In the genomic region with DNA sequence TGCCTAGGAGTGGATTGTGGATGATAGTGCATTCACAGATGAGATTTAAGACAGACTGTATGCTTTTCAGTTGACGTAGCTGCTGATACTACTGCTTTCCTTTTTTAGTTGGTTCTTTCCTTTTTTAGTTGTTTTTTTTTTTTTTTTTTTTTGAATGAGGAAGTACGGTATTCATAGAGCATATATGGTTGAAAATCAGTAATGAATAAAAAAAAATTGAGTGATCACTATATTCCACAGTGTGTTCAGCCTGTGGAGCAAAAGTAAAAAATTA, we compare ENCODE assay signal across 24 cellular contexts.
A peak's percentile ranks its signal among the peaks of the same experiment; 100 is the strongest.
DNase-seq lines count a peak whose midpoint lies in the region; ATAC-seq and TF ChIP-seq lines count a peak whose summit lies in the region.
"Had no signal": no experiment of that assay in that cellular context is flagged by ENCODE, and none has a peak within 500 bp of the region (broad histone marks: within the 10 kb centered on the region; RNA-seq: fewer than 3 reads in every experiment).

No MANE protein-coding gene starts in this region.

- H3K9me3 Mint-ChIP-seq in activated B cell treated with CpG ODN at 0.5 μM for 24 hours = no peaks in the 10 kb centered on the region
- H3K9me3 Mint-ChIP-seq in stimulated activated memory B cell treated with anti-CD40 and anti-IgM and Interleukin-4, amounts not matched to agents 10 μg/mL and 1 μg/mL and 100 μg/mL, for 72 hours = no peaks in the 10 kb centered on the region
- H3K9me3 Mint-ChIP-seq: brain; naive thymus-derived CD4-positive, alpha-beta T cell; T-helper 2 cell treated with Interferon-gamma antibody and Interleukin-4, amounts not matched to agents 5 μg/mL and 100 μg/mL, for 36 hours; WTC11 had no signal

- POLR2A ChIA-PET in activated B cell treated with CpG ODN at 0.5 μM for 24 hours (lab: Charles Lee) = interaction anchor here (0.6 to 1.4 kb wide), 3 partner anchors 22 to 81 kb away, joined by 4 to 6 read pairs (median 4); a partner anchor contains a TSS

- H3K36me3 Mint-ChIP-seq in activated B cell treated with CpG ODN at 0.5 μM for 24 hours (ENCODE audit: low read depth) = peaks cover 46% of the 10 kb centered on the region
- peaks cover 26% of the 10 kb centered on the region for H3K36me3 Mint-ChIP-seq in stimulated activated memory B cell treated with anti-CD40 and anti-IgM and Interleukin-4, amounts not matched to agents 10 μg/mL and 1 μg/mL and 100 μg/mL, for 72 hours

- H3K27me3 Mint-ChIP-seq in activated B cell treated with CpG ODN at 0.5 μM for 24 hours = no peaks in the 10 kb centered on the region
- no peaks in the 10 kb centered on the region for H3K27me3 Mint-ChIP-seq in stimulated activated memory B cell treated with anti-CD40 and anti-IgM and Interleukin-4, amounts not matched to agents 10 μg/mL and 1 μg/mL and 100 μg/mL, for 72 hours
- H3K27me3 Mint-ChIP-seq: brain; naive thymus-derived CD4-positive, alpha-beta T cell had no signal

- peak; percentile 4 for DNase-seq in NOMO-1 treated with DMSO at 0.1 percent for 48 hours (lab: John Stamatoyannopoulos, UW; ENCODE audit: unreplicated experiment)
- DNase-seq in NOMO-1 treated with dmso at 0.1 percent for 144 hours (lab: John Stamatoyannopoulos, UW; ENCODE audit: unreplicated experiment) = no peak
- peak; percentile 57 for DNase-seq in NAMALWA (ENCODE audit: low spot score)
- no peak for DNase-seq in activated B cell treated with CpG ODN at 0.5 μM for 24 hours
- DNase-seq in sciatic nerve (ENCODE audit: low spot score) = no peak
- DNase-seq: 8988T; activated CD4-positive, alpha-beta T cell treated with anti-CD3 and anti-CD28 coated beads, Interleukin-2, amount 50 U/mL, for 4 hours; activated CD8-positive, alpha-beta memory T cell treated with anti-CD3 and anti-CD28 coated beads, Interleukin-2, amount 50 U/mL, for 48 hours; activated effector memory CD4-positive, alpha-beta T cell treated with Interleukin-2 at 50 U/mL for 16 hours; DMS79; effector CD4-positive, alpha-beta T cell; left colon; MG63; naive thymus-derived CD4-positive, alpha-beta T cell; NCI-H1694; occipital lobe; stimulated activated CD8-positive, alpha-beta memory T cell treated with anti-CD3 and anti-CD28 coated beads, Interleukin-4, amount 100 ng/mL, for 48 hours; upper lobe of left lung had no signal

- ATAC-seq in activated B cell treated with CpG ODN at 0.5 μM for 24 hours (ENCODE audit: low read depth) = peak; percentile 39
- peak; percentile 42 for ATAC-seq in stimulated activated memory B cell treated with anti-CD40 and anti-IgM and Interleukin-4, amounts not matched to agents 10 μg/mL and 1 μg/mL and 100 μg/mL, for 72 hours
- ATAC-seq in GM21528 (IDR thresholded peaks at IDR 0.05; ENCODE audit: low FRiP score, unreplicated experiment) = no peak
- ATAC-seq in SK-N-SH treated with all-trans-retinoic acid at 6 μM for 48 hours = no peak
- no peak for ATAC-seq in sciatic nerve

- H3K4me3 Mint-ChIP-seq in activated B cell treated with CpG ODN at 0.5 μM for 24 hours = peak overlapping the region; percentile 71
- H3K4me3 Mint-ChIP-seq in stimulated activated memory B cell treated with anti-CD40 and anti-IgM and Interleukin-4, amounts not matched to agents 10 μg/mL and 1 μg/mL and 100 μg/mL, for 72 hours = peak overlapping the region; percentile 71
- H3K4me3 Mint-ChIP-seq: brain; naive thymus-derived CD4-positive, alpha-beta T cell; T-helper 2 cell treated with Interferon-gamma antibody and Interleukin-4, amounts not matched to agents 5 μg/mL and 100 μg/mL, for 36 hours; WTC11 had no signal

- peak overlapping the region; percentile 83 for H3K27ac Mint-ChIP-seq in activated B cell treated with CpG ODN at 0.5 μM for 24 hours
- H3K27ac Mint-ChIP-seq in stimulated activated memory B cell treated with anti-CD40 and anti-IgM and Interleukin-4, amounts not matched to agents 10 μg/mL and 1 μg/mL and 100 μg/mL, for 72 hours = peak overlapping the region; percentile 94
- H3K27ac Mint-ChIP-seq: T-helper 2 cell treated with Interferon-gamma antibody and Interleukin-4, amounts not matched to agents 5 μg/mL and 100 μg/mL, for 36 hours had no signal

- peaks cover 85% of the 10 kb centered on the region for H3K4me1 Mint-ChIP-seq in activated B cell treated with CpG ODN at 0.5 μM for 24 hours
- peaks cover 66% of the 10 kb centered on the region for H3K4me1 Mint-ChIP-seq in stimulated activated memory B cell treated with anti-CD40 and anti-IgM and Interleukin-4, amounts not matched to agents 10 μg/mL and 1 μg/mL and 100 μg/mL, for 72 hours

- TF ChIP-seq CTCF in activated B cell treated with CpG ODN at 0.5 μM for 24 hours (IDR thresholded peaks at IDR 0.05) = no peak

- intact Hi-C loops in activated B cell treated with CpG ODN at 0.5 μM for 24 hours (cut with micrococcal nuclease) = loop anchor here (2.0 kb wide), 2 partner anchors 14 to 80 kb away; a partner anchor contains a TSS
- intact Hi-C loops in sciatic nerve (cut with DNase I) = no loop called here

- CTCF ChIA-PET in activated B cell treated with CpG ODN at 0.5 μM for 24 hours (lab: Charles Lee) = interaction anchor here (0.7 to 1.7 kb wide), 2 partner anchors 43 to 126 kb away, joined by 3 to 6 read pairs; no protein-coding TSS in a partner anchor

TF ChIP-seq in SK-N-SH treated with all-trans-retinoic acid at 6 μM for 48 hours, 23 proteins besides CTCF, POLR2A, EP300 and RAD21 (continues in another document):
- TF ChIP-seq, protein P1, sequence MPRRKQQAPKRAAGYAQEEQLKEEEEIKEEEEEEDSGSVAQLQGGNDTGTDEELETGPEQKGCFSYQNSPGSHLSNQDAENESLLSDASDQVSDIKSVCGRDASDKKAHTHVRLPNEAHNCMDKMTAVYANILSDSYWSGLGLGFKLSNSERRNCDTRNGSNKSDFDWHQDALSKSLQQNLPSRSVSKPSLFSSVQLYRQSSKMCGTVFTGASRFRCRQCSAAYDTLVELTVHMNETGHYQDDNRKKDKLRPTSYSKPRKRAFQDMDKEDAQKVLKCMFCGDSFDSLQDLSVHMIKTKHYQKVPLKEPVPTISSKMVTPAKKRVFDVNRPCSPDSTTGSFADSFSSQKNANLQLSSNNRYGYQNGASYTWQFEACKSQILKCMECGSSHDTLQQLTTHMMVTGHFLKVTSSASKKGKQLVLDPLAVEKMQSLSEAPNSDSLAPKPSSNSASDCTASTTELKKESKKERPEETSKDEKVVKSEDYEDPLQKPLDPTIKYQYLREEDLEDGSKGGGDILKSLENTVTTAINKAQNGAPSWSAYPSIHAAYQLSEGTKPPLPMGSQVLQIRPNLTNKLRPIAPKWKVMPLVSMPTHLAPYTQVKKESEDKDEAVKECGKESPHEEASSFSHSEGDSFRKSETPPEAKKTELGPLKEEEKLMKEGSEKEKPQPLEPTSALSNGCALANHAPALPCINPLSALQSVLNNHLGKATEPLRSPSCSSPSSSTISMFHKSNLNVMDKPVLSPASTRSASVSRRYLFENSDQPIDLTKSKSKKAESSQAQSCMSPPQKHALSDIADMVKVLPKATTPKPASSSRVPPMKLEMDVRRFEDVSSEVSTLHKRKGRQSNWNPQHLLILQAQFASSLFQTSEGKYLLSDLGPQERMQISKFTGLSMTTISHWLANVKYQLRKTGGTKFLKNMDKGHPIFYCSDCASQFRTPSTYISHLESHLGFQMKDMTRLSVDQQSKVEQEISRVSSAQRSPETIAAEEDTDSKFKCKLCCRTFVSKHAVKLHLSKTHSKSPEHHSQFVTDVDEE (CRISPR knock-in tag; IDR thresholded peaks at IDR 0.05) = no peak
- TF ChIP-seq ESRRG (CRISPR knock-in tag; IDR thresholded peaks at IDR 0.05) (no peak), ZNF8 (CRISPR knock-in tag; IDR thresholded peaks at IDR 0.05) (no peak), BACH2 (CRISPR knock-in tag; IDR thresholded peaks at IDR 0.05; ENCODE audit: borderline replicate concordance) (no peak), ISL1 (CRISPR knock-in tag; IDR thresholded peaks at IDR 0.05) (no peak), ZNF565 (CRISPR knock-in tag; conservative IDR thresholded peaks at IDR 0.05; ENCODE audit: low read depth) (no peak), CSDC2 (CRISPR knock-in tag; IDR thresholded peaks at IDR 0.05) (no peak), TCF4 (CRISPR knock-in tag; IDR thresholded peaks at IDR 0.05; ENCODE audit: borderline replicate concordance) (no peak), RARB (CRISPR knock-in tag; IDR thresholded peaks at IDR 0.05) (no peak), SNAI2 (CRISPR knock-in tag; IDR thresholded peaks at IDR 0.05) (no peak), ZFP30 (CRISPR knock-in tag; IDR thresholded peaks at IDR 0.05) (no peak)
- TF ChIP-seq, protein P2, sequence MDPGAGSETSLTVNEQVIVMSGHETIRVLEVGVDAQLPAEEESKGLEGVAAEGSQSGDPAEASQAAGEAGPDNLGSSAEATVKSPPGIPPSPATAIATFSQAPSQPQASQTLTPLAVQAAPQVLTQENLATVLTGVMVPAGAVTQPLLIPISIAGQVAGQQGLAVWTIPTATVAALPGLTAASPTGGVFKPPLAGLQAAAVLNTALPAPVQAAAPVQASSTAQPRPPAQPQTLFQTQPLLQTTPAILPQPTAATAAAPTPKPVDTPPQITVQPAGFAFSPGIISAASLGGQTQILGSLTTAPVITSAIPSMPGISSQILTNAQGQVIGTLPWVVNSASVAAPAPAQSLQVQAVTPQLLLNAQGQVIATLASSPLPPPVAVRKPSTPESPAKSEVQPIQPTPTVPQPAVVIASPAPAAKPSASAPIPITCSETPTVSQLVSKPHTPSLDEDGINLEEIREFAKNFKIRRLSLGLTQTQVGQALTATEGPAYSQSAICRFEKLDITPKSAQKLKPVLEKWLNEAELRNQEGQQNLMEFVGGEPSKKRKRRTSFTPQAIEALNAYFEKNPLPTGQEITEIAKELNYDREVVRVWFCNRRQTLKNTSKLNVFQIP (CRISPR knock-in tag; IDR thresholded peaks at IDR 0.05; ENCODE audit: borderline replicate concordance, low read depth) = no peak
- TF ChIP-seq, protein P3, sequence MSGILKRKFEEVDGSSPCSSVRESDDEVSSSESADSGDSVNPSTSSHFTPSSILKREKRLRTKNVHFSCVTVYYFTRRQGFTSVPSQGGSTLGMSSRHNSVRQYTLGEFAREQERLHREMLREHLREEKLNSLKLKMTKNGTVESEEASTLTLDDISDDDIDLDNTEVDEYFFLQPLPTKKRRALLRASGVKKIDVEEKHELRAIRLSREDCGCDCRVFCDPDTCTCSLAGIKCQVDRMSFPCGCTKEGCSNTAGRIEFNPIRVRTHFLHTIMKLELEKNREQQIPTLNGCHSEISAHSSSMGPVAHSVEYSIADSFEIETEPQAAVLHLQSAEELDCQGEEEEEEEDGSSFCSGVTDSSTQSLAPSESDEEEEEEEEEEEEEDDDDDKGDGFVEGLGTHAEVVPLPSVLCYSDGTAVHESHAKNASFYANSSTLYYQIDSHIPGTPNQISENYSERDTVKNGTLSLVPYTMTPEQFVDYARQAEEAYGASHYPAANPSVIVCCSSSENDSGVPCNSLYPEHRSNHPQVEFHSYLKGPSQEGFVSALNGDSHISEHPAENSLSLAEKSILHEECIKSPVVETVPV (CRISPR knock-in tag; IDR thresholded peaks at IDR 0.05) = no peak

Comparison
In these comparisons a context has a peak if more than half of its experiments do, and no peak if none do; other contexts are left out.
1. DNase-seq: peak in NOMO-1 treated with DMSO at 0.1 percent for 48 hours (single experiment) and NAMALWA (single experiment); none in NOMO-1 treated with dmso at 0.1 percent for 144 hours (single experiment), activated B cell treated with CpG ODN at 0.5 μM for 24 hours (single experiment) and sciatic nerve (single experiment).
2. ATAC-seq: peak in activated B cell treated with CpG ODN at 0.5 μM for 24 hours (single experiment) and stimulated activated memory B cell treated with anti-CD40 and anti-IgM and Interleukin-4, amounts not matched to agents 10 μg/mL and 1 μg/mL and 100 μg/mL, for 72 hours (single experiment); none in GM21528 (single experiment), SK-N-SH treated with all-trans-retinoic acid at 6 μM for 48 hours (single experiment) and sciatic nerve (single experiment).